ENCODE assay signal across 9 cellular contexts in genomic region chr10:130141460-130141859, GRCh38. TPM values are rescaled to one million over a fixed set of nuclear protein-coding genes. Genes with fewer than 3 reads are reported as not detected.
A peak's percentile ranks its signal among the peaks of the same experiment; 100 is the strongest.
DNase-seq lines count a peak whose midpoint lies in the region; ATAC-seq and TF ChIP-seq lines count a peak whose summit lies in the region.
"Had no signal": no experiment of that assay in that cellular context is flagged by ENCODE, and none has a peak within 500 bp of the region (broad histone marks: within the 10 kb centered on the region; RNA-seq: fewer than 3 reads in every experiment).

No MANE protein-coding gene starts in this region.

- no peak for TF ChIP-seq POLR2A in suprapubic skin (IDR thresholded peaks at IDR 0.05)

- H3K4me3 Mint-ChIP-seq in MCF 10A (ENCODE audit: unreplicated experiment) (no peak overlapping the region), type B pancreatic cell (no peak overlapping the region)
- H3K4me3 Mint-ChIP-seq in activated CD8-positive, alpha-beta T cell treated with anti-CD3 and anti-CD28 coated beads, Interleukin-2, amount 10 ng/mL, durations not matched to agents 7 days and 5 days, result peak overlapping the region; percentile 16

- DNase-seq in MCF 10A (ENCODE audit: unreplicated experiment) (peak; percentile 6), mammary epithelial cell (no peak), type B pancreatic cell (ENCODE audit: extremely low spot score, unreplicated experiment) (no peak), suprapubic skin (ENCODE audit: low spot score in 2 of 2) (no peak), mesenteric fat pad (ENCODE audit: low spot score) (no peak)
- DNase-seq in activated CD8-positive, alpha-beta T cell treated with anti-CD3 and anti-CD28 coated beads, Interleukin-2, amount 10 ng/mL, durations not matched to agents 7 days and 5 days, result no peak
- DNase-seq: NCI-H2227 treated with DMSO at 0.1 percent for 48 hours had no signal

- H3K9ac ChIP-seq in mammary epithelial cell (ENCODE audit: insufficient read depth, low read length), result no peak overlapping the region

- no TSS peak for BruUV-seq in MCF 10A (replicated peaks; lab: Mats Ljungman, UMichigan)
- no TSS peak for BruUV-seq in mammary epithelial cell (replicated peaks; lab: Mats Ljungman, UMichigan)

- ATAC-seq in HG03064 (IDR thresholded peaks at IDR 0.05; ENCODE audit: low read depth, unreplicated experiment), result peak; percentile 41
- ATAC-seq in activated CD8-positive, alpha-beta T cell treated with anti-CD3 and anti-CD28 coated beads, Interleukin-2, amount 10 ng/mL, durations not matched to agents 7 days and 5 days, result no peak
- ATAC-seq in GM18520 (IDR thresholded peaks at IDR 0.05; ENCODE audit: unreplicated experiment), result no peak

- H3K4me1 ChIP-seq in mammary epithelial cell (ENCODE audit: insufficient read depth, low read length) (peaks cover 21% of the 10 kb centered on the region), suprapubic skin (peaks cover 45% of the 10 kb centered on the region)

- in situ Hi-C loops in mammary epithelial cell (cut with MboI; ENCODE audit: low sequenced_read_pairs in 2 of 2), result loop anchor here in 1 of 2 donors (25.0 kb wide), 1 partner anchor 1504 kb away; no protein-coding TSS in a partner anchor

- TF ChIP-seq CTCF in MCF 10A (IDR thresholded peaks at IDR 0.05; ENCODE audit: unreplicated experiment), result no peak
- TF ChIP-seq CTCF in mammary epithelial cell (conservative IDR thresholded peaks at IDR 0.05 in 1 of 2, IDR thresholded peaks at IDR 0.05 in 1 of 2; ENCODE audit: extremely low read depth in 1 of 2, insufficient read depth in 1 of 2, low read depth in 1 of 2, low read length in 2 of 2), result no peak
- no peak for TF ChIP-seq CTCF in type B pancreatic cell (conservative IDR thresholded peaks at IDR 0.05)
- no peak for TF ChIP-seq CTCF in suprapubic skin (IDR thresholded peaks at IDR 0.05)

- no peak overlapping the region for H3K4me2 ChIP-seq in mammary epithelial cell (ENCODE audit: insufficient read depth, low read depth, low read length)

- H3K36me3 ChIP-seq in mammary epithelial cell (ENCODE audit: insufficient read depth, low read length) (peaks cover 22% of the 10 kb centered on the region), suprapubic skin (peaks cover 26% of the 10 kb centered on the region)

- H3K9me3 ChIP-seq in mammary epithelial cell (replicated peaks; ENCODE audit: insufficient read depth, low read length) (no peaks in the 10 kb centered on the region), suprapubic skin (no peaks in the 10 kb centered on the region)

- H3K9me3 Mint-ChIP-seq in MCF 10A (ENCODE audit: unreplicated experiment), result no peaks in the 10 kb centered on the region
- H3K9me3 Mint-ChIP-seq in activated CD8-positive, alpha-beta T cell treated with anti-CD3 and anti-CD28 coated beads, Interleukin-2, amount 10 ng/mL, durations not matched to agents 7 days and 5 days (ENCODE audit: insufficient read depth), result no peaks in the 10 kb centered on the region
- no peaks in the 10 kb centered on the region for H3K9me3 Mint-ChIP-seq in type B pancreatic cell

- no peak overlapping the region for H3K27ac Mint-ChIP-seq in MCF 10A (ENCODE audit: low read depth, unreplicated experiment)
- peak overlapping the region; percentile 36 for H3K27ac Mint-ChIP-seq in activated CD8-positive, alpha-beta T cell treated with anti-CD3 and anti-CD28 coated beads, Interleukin-2, amount 10 ng/mL, durations not matched to agents 7 days and 5 days
- H3K27ac Mint-ChIP-seq in type B pancreatic cell, result peak overlapping the region; percentile 15

- POLR2A ChIA-PET in MCF 10A (lab: Yijun Ruan, JAX), result interaction anchor here (2.1 kb wide), 1 partner anchor 31 kb away, joined by 16 read pairs; the partner anchor contains the start of gene C10orf143
- POLR2A ChIA-PET in activated CD8-positive, alpha-beta T cell treated with anti-CD3 and anti-CD28 coated beads, Interleukin-2, amount 10 ng/mL, durations not matched to agents 7 days and 5 days (lab: Charles Lee), result interaction anchor here (1.6 kb wide), 1 partner anchor 31 kb away, joined by 13 read pairs; the partner anchor contains the start of gene C10orf143

- H3K4me3 ChIP-seq in mammary epithelial cell (replicated peaks in 1 of 3; ENCODE audit: insufficient read depth in 1 of 3, low read depth in 2 of 3, low read length in 3 of 3) (no peak overlapping the region), suprapubic skin (no peak overlapping the region)

- H3K36me3 Mint-ChIP-seq in MCF 10A (ENCODE audit: insufficient read depth, unreplicated experiment) (peaks cover 26% of the 10 kb centered on the region), type B pancreatic cell (peaks cover 24% of the 10 kb centered on the region)
- peaks cover 47% of the 10 kb centered on the region for H3K36me3 Mint-ChIP-seq in activated CD8-positive, alpha-beta T cell treated with anti-CD3 and anti-CD28 coated beads, Interleukin-2, amount 10 ng/mL, durations not matched to agents 7 days and 5 days (ENCODE audit: low read depth)

- intact Hi-C loops in MCF 10A (cut with micrococcal nuclease) (no loop called here), mammary epithelial cell (cut with micrococcal nuclease) (no loop called here)

- H3K27me3 ChIP-seq in mammary epithelial cell (ENCODE audit: insufficient read depth, low read length) (no peaks in the 10 kb centered on the region), suprapubic skin (no peaks in the 10 kb centered on the region)

- dilution Hi-C loops in mammary epithelial cell (cut with HindIII; ENCODE audit: low sequenced_read_pairs), result no loop called here

- H3K27me3 Mint-ChIP-seq in MCF 10A (ENCODE audit: insufficient read depth, unreplicated experiment) (no peaks in the 10 kb centered on the region), type B pancreatic cell (no peaks in the 10 kb centered on the region)
- no peaks in the 10 kb centered on the region for H3K27me3 Mint-ChIP-seq in activated CD8-positive, alpha-beta T cell treated with anti-CD3 and anti-CD28 coated beads, Interleukin-2, amount 10 ng/mL, durations not matched to agents 7 days and 5 days (ENCODE audit: low read depth)

- CTCF ChIA-PET in MCF 10A (lab: Yijun Ruan, JAX), result interaction anchor here (0.8 to 2.4 kb wide), 5 partner anchors 11 to 1877 kb away, joined by 3 to 8 read pairs (median 3); partner anchors contain the start of gene C10orf143
- CTCF ChIA-PET in mammary epithelial cell (lab: Charles Lee; ENCODE audit: low non-redundant PET), result no interaction called here
- CTCF ChIA-PET in activated CD8-positive, alpha-beta T cell treated with anti-CD3 and anti-CD28 coated beads, Interleukin-2, amount 10 ng/mL, durations not matched to agents 7 days and 5 days (lab: Charles Lee), result interaction anchor here (1.2 to 2.4 kb wide), 2 partner anchors 14 to 31 kb away, joined by 5 to 11 read pairs; partner anchors contain the start of gene C10orf143

- peaks cover 99% of the 10 kb centered on the region for H3K79me2 ChIP-seq in mammary epithelial cell (ENCODE audit: insufficient read depth, low read length)

- H3K4me1 Mint-ChIP-seq in MCF 10A (ENCODE audit: insufficient read depth, unreplicated experiment) (peaks cover 30% of the 10 kb centered on the region), type B pancreatic cell (ENCODE audit: unreplicated experiment) (peaks cover 38% of the 10 kb centered on the region)
- H3K4me1 Mint-ChIP-seq in activated CD8-positive, alpha-beta T cell treated with anti-CD3 and anti-CD28 coated beads, Interleukin-2, amount 10 ng/mL, durations not matched to agents 7 days and 5 days (ENCODE audit: low read depth), result peaks cover 72% of the 10 kb centered on the region

- H2AFZ ChIP-seq in mammary epithelial cell (ENCODE audit: low read depth, low read length), result no peak overlapping the region

- no peak for TF ChIP-seq EP300 in suprapubic skin (IDR thresholded peaks at IDR 0.05)

- H4K20me1 ChIP-seq in mammary epithelial cell (ENCODE audit: insufficient read depth, low read length), result peaks cover 4% of the 10 kb centered on the region

- WGBS in mammary epithelial cell (ENCODE audit: low coverage, missing lambda C conversion rate), result 100% methylated on average over 1 of the region's 1 CpG
- WGBS in suprapubic skin, result 45% methylated on average over 1 of the region's 1 CpG

- no peak overlapping the region for H3K27ac ChIP-seq in mammary epithelial cell (ENCODE audit: insufficient read depth, low read depth, low read length)
- no peak overlapping the region for H3K27ac ChIP-seq in suprapubic skin

RNA-seq across cellular contexts. Expression of gene GLRX3, which starts 5.3 kb away (rescaled TPM):
- total RNA-seq in MCF 10A (2022) (154 and 177 TPM in 2 replicates), mammary epithelial cell (100 to 1,000 TPM in 1 of 2 donors, 10 to 100 TPM in 1; 77.8 to 151 TPM), type B pancreatic cell (ENCODE audit: low replicate concordance) (73.2 and 77.4 TPM in 2 replicates), suprapubic skin (100 to 1,000 TPM in 1 of 4 donors, 10 to 100 TPM in 3; 35.7 to 115 (median 44.7) TPM), mesenteric fat pad (72.0 TPM)
- polyA plus RNA-seq in mammary epithelial cell, result 123 TPM
- 56.3 TPM for polyA minus RNA-seq in mammary epithelial cell
- 10 to 100 TPM; 79.4 to 80.6 TPM for total RNA-seq in activated CD8-positive, alpha-beta T cell treated with anti-CD3 and anti-CD28 coated beads, Interleukin-2, amount 10 ng/mL, durations not matched to agents 7 days and 5 days

RNA-seq across cellular contexts. Expression of gene C10orf143, which starts 30.8 kb away (rescaled TPM):
- total RNA-seq in MCF 10A (2022) (2.9 and 4.9 TPM in 2 replicates), mammary epithelial cell (1 to 10 TPM; 1.3 to 2.4 TPM), type B pancreatic cell (ENCODE audit: low replicate concordance) (1.8 and 3.0 TPM in 2 replicates), suprapubic skin (1 to 10 TPM; 1.1 to 8.5 (median 4.5) TPM), mesenteric fat pad (3.7 TPM)
- polyA plus RNA-seq in mammary epithelial cell, result 0.69 TPM
- not detected for polyA minus RNA-seq in mammary epithelial cell
- 1 to 10 TPM; 4.4 to 4.7 TPM for total RNA-seq in activated CD8-positive, alpha-beta T cell treated with anti-CD3 and anti-CD28 coated beads, Interleukin-2, amount 10 ng/mL, durations not matched to agents 7 days and 5 days
